In the genomic region with DNA sequence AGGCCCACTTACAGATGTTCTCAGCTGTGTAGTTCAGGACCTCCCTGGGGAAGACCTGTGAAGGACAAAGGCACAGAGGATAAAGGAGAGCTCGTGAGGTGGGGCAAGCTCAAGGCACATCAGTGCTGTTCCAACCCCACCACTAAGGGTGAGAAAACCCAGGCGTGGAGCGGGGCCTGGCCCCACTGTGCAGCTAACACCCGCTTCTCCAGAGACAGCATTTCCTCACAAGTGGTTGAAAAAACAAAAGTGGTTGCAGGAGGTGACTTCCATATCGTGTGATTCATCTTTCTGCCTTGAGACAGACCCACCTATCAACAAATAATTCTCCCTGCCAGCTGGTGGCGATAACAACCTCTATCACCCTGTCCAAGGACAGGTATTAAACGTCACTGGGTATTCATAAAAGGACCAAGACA, we compare ENCODE assay signal across 10 cellular contexts. TPM values are rescaled to one million over a fixed set of nuclear protein-coding genes. Genes with fewer than 3 reads are reported as not detected.
DNase-seq lines count a peak whose midpoint lies in the region; ATAC-seq and TF ChIP-seq lines count a peak whose summit lies in the region.
"Had no signal": no experiment of that assay in that cellular context is flagged by ENCODE, and none has a peak within 500 bp of the region (broad histone marks: within the 10 kb centered on the region; RNA-seq: fewer than 3 reads in every experiment).

No MANE protein-coding gene starts in this region.

- H3K27ac ChIP-seq in CD4-positive, alpha-beta memory T cell (ENCODE audit: low read depth, low read length): no peak overlapping the region
- H3K27ac ChIP-seq: tibial nerve had no signal

- intact Hi-C loops in CD4-positive, alpha-beta memory T cell (cut with micrococcal nuclease): no loop called here
- intact Hi-C loops in posterior cingulate gyrus (cut with DNase I): no loop called here

- no peaks in the 10 kb centered on the region for H3K9me3 ChIP-seq in CD4-positive, alpha-beta memory T cell (ENCODE audit: control insufficient read depth in 1 of 2, low read length in 2 of 2)
- H3K9me3 ChIP-seq: tibial nerve had no signal

- no peak for TF ChIP-seq CTCF in foreskin fibroblast (IDR thresholded peaks at IDR 0.05; ENCODE audit: low read depth, low read length)

- peaks cover 47% of the 10 kb centered on the region for H3K36me3 ChIP-seq in CD4-positive, alpha-beta memory T cell (ENCODE audit: insufficient read depth, low read length)

- H3K4me3 Mint-ChIP-seq in CD4-positive, alpha-beta memory T cell: peak overlapping the region in 2 of 8 donors; percentile 8 to 46
- H3K4me3 Mint-ChIP-seq in IgD-negative memory B cell (peak overlapping the region in 1 of 4 donors; percentile 63), memory B cell (no peak overlapping the region)
- no peak overlapping the region for H3K4me3 Mint-ChIP-seq in activated naive CD8-positive, alpha-beta T cell

- H3K4me1 Mint-ChIP-seq in CD4-positive, alpha-beta memory T cell: peaks cover 34 to 61% (median 37%) of the 10 kb centered on the region in 4 donors
- H3K4me1 Mint-ChIP-seq in IgD-negative memory B cell (peaks cover 17 to 24% (median 18%) of the 10 kb centered on the region in 3 donors), memory B cell (peaks cover 12% of the 10 kb centered on the region)
- H3K4me1 Mint-ChIP-seq in activated naive CD8-positive, alpha-beta T cell (ENCODE audit: low read depth): peaks cover 27% of the 10 kb centered on the region

- H3K36me3 Mint-ChIP-seq in CD4-positive, alpha-beta memory T cell: peaks cover 48 to 80% of the 10 kb centered on the region in 2 donors
- peaks cover 10% of the 10 kb centered on the region for H3K36me3 Mint-ChIP-seq in IgD-negative memory B cell
- peaks cover 12% of the 10 kb centered on the region for H3K36me3 Mint-ChIP-seq in activated naive CD8-positive, alpha-beta T cell
- peaks cover 29% of the 10 kb centered on the region for H3K36me3 Mint-ChIP-seq in memory B cell

- H3K4me3 ChIP-seq in CD4-positive, alpha-beta memory T cell (ENCODE audit: low read length in 2 of 2): no peak overlapping the region
- H3K4me3 ChIP-seq in foreskin fibroblast (ENCODE audit: low read depth in 1 of 2, low read length in 2 of 2): no peak overlapping the region
- H3K4me3 ChIP-seq: tibial nerve had no signal

- peak overlapping the region in 6 of 7 donors; percentile 18 to 80 (median 71) for H3K27ac Mint-ChIP-seq in CD4-positive, alpha-beta memory T cell
- H3K27ac Mint-ChIP-seq in IgD-negative memory B cell (peak overlapping the region in 2 of 3 donors; percentile 73 to 86), memory B cell (peak overlapping the region; percentile 17)
- H3K27ac Mint-ChIP-seq in activated naive CD8-positive, alpha-beta T cell: peak overlapping the region; percentile 61

- H3K9me3 Mint-ChIP-seq in CD4-positive, alpha-beta memory T cell: no peaks in the 10 kb centered on the region
- H3K9me3 Mint-ChIP-seq in IgD-negative memory B cell (no peaks in the 10 kb centered on the region), memory B cell (no peaks in the 10 kb centered on the region)
- no peaks in the 10 kb centered on the region for H3K9me3 Mint-ChIP-seq in activated naive CD8-positive, alpha-beta T cell (ENCODE audit: low read depth)

- CTCF ChIA-PET in CD4-positive, alpha-beta memory T cell (lab: Charles Lee; ENCODE audit: partially characterized antibody): interaction anchor here (0.9 to 3.1 kb wide), 6 partner anchors 10 to 39 kb away, joined by 3 to 12 read pairs (median 6); no protein-coding TSS in a partner anchor

- peak; percentile 41 for ATAC-seq in memory B cell (ENCODE audit: low read depth)

- H3K4me1 ChIP-seq in CD4-positive, alpha-beta memory T cell (ENCODE audit: insufficient read depth, low read length): peaks cover 31% of the 10 kb centered on the region
- H3K4me1 ChIP-seq: tibial nerve had no signal

- H3K27me3 Mint-ChIP-seq in CD4-positive, alpha-beta memory T cell: no peaks in the 10 kb centered on the region
- no peaks in the 10 kb centered on the region for H3K27me3 Mint-ChIP-seq in IgD-negative memory B cell
- no peaks in the 10 kb centered on the region for H3K27me3 Mint-ChIP-seq in activated naive CD8-positive, alpha-beta T cell
- H3K27me3 Mint-ChIP-seq in memory B cell: no peaks in the 10 kb centered on the region

- POLR2A ChIA-PET in CD4-positive, alpha-beta memory T cell (lab: Charles Lee; ENCODE audit: partially characterized antibody): interaction anchor here (1.1 kb wide), 1 partner anchor 33 kb away, joined by 3 read pairs; no protein-coding TSS in a partner anchor

- DNase-seq in CD4-positive, alpha-beta memory T cell: peak in 1 of 5 donors; percentile 17
- DNase-seq in memory B cell (ENCODE audit: low spot score in 2 of 2) (no peak), RPMI8226 (no peak), posterior cingulate gyrus (no peak), foreskin fibroblast (no peak), COLO668 (lab: John Stamatoyannopoulos, UW; ENCODE audit: unreplicated experiment) (no peak)
- DNase-seq: NCI-H2171 had no signal

- no peaks in the 10 kb centered on the region for H3K27me3 ChIP-seq in CD4-positive, alpha-beta memory T cell (ENCODE audit: insufficient read depth, low read length)
- H3K27me3 ChIP-seq: tibial nerve had no signal

RNA-seq across cellular contexts. Expression of gene SNN, which starts 30.0 kb away (rescaled TPM):
- total RNA-seq in CD4-positive, alpha-beta memory T cell: 10 to 100 TPM; 19.2 to 20.4 TPM
- polyA plus RNA-seq in CD4-positive, alpha-beta memory T cell: 10 to 100 TPM; 16.1 to 16.7 TPM
- polyA plus RNA-seq in IgD-negative memory B cell: 60.9 TPM

RNA-seq across cellular contexts. Expression of gene TXNDC11, which starts 44.4 kb away (rescaled TPM):
- 10 to 100 TPM; 51.7 to 59.8 TPM for total RNA-seq in CD4-positive, alpha-beta memory T cell
- 10 to 100 TPM; 54.7 to 62.6 TPM for polyA plus RNA-seq in CD4-positive, alpha-beta memory T cell
- 78.0 TPM for polyA plus RNA-seq in IgD-negative memory B cell

Comparison
In these comparisons a context has a peak if more than half of its experiments do, and no peak if none do; other contexts are left out.
1. H3K27ac Mint-ChIP-seq: peak in every context shown above with its lines; median percentile 80 in IgD-negative memory B cell; 71 in CD4-positive, alpha-beta memory T cell; 61 in activated naive CD8-positive, alpha-beta T cell; 17 in memory B cell.